In genomic region chr6:38389875-38390274, GRCh38 we compare ENCODE assay signal across 31 cellular contexts.
"Had no signal": no experiment of that assay in that cellular context is flagged by ENCODE, and none has a peak within 500 bp of the region (broad histone marks: within the 10 kb centered on the region; RNA-seq: fewer than 3 reads in every experiment).

No MANE protein-coding gene starts in this region.

- H3K36me3 ChIP-seq: adrenal gland, ascending aorta, brain microvascular endothelial cell, breast epithelium, cardiac muscle cell had no signal

- DNase-seq: activated effector memory CD4-positive, alpha-beta T cell treated with anti-CD3 and anti-CD28 coated beads, Interleukin-2, amount 50 U/mL, for 16 hours; activated effector memory CD4-positive, alpha-beta T cell treated with Interleukin-2 at 50 U/mL for 16 hours; activated gamma-delta T cell; activated gamma-delta T cell treated with Interleukin-2 at 50 U/mL for 16 hours; activated naive CD4-positive, alpha-beta T cell; activated naive CD4-positive, alpha-beta T cell treated with anti-CD3 and anti-CD28 coated beads for 36 hours; activated naive CD4-positive, alpha-beta T cell treated with anti-CD3 and anti-CD28 coated beads, Interleukin-2, amount 10 ng/mL, durations not matched to agents 7 days and 5 days; activated naive CD4-positive, alpha-beta T cell treated with anti-CD3 and anti-CD28 coated beads, Interleukin-2, amount 50 U/mL, for 16 hours; activated naive CD4-positive, alpha-beta T cell treated with Interleukin-2 at 50 U/mL for 16 hours; activated naive CD8-positive, alpha-beta T cell treated with anti-CD3 and anti-CD28 coated beads for 36 hours; activated naive CD8-positive, alpha-beta T cell treated with anti-CD3 and anti-CD28 coated beads, Interleukin-2, amount 10 ng/mL, durations not matched to agents 7 days and 5 days; activated naive CD8-positive, alpha-beta T cell treated with anti-CD3 and anti-CD28 coated beads, Interleukin-2, amount 50 U/mL, for 24 hours; activated T-cell treated with anti-CD3 and anti-CD28 coated beads, Interleukin-2, amount 50 U/mL, for 1 hour; activated T-cell treated with anti-CD3 and anti-CD28 coated beads, Interleukin-2, amount 50 U/mL, for 24 hours; activated T-cell treated with anti-CD3 and anti-CD28 coated beads, Interleukin-2, amount 50 U/mL, for 4 hours; activated T-cell treated with anti-CD3 and anti-CD28 coated beads, Interleukin-2, amount 50 U/mL, for 48 hours; activated T-cell treated with anti-CD3 and anti-CD28 coated beads, Interleukin-2, amount 50 U/mL, for 72 hours; adrenal gland; amniotic stem cell; amygdala; anterior cingulate cortex; body of pancreas; brain microvascular endothelial cell; caudate nucleus; central memory CD4-positive, alpha-beta T cell; cerebellar nuclear complex had no signal

- ATAC-seq: activated naive CD4-positive, alpha-beta T cell treated with anti-CD3 and anti-CD28 coated beads, Interleukin-2, amount 50 U/mL, for 72 hours; activated naive CD8-positive, alpha-beta T cell treated with anti-CD3 and anti-CD28 coated beads, Interleukin-2, amount 50 U/mL, for 24 hours; activated T-cell treated with anti-CD3 and anti-CD28 coated beads, Interleukin-2, amount 50 U/mL, for 4 hours; activated T-cell treated with anti-CD3 and anti-CD28 coated beads, Interleukin-2, amount 50 U/mL, for 72 hours; activated T-helper 17 cell treated with anti-CD3 and anti-CD28 coated beads, Interleukin-2, amount 50 U/mL, for 72 hours; body of pancreas had no signal

- H3K4me1 ChIP-seq: ascending aorta, body of pancreas, breast epithelium had no signal

- H3K9me3 ChIP-seq: adrenal gland, ascending aorta, body of pancreas, breast epithelium had no signal

- H3K4me3 ChIP-seq: adrenal gland, ascending aorta, body of pancreas, breast epithelium, cardiac muscle cell had no signal

- H3K27me3 ChIP-seq: adrenal gland, ascending aorta, body of pancreas, brain microvascular endothelial cell, breast epithelium, cardiac muscle cell had no signal

- H3K27ac ChIP-seq: adrenal gland, ascending aorta, body of pancreas, brain microvascular endothelial cell, breast epithelium, cardiac muscle cell had no signal
